ENCODE assay signal across 1 cellular context in the genomic region with DNA sequence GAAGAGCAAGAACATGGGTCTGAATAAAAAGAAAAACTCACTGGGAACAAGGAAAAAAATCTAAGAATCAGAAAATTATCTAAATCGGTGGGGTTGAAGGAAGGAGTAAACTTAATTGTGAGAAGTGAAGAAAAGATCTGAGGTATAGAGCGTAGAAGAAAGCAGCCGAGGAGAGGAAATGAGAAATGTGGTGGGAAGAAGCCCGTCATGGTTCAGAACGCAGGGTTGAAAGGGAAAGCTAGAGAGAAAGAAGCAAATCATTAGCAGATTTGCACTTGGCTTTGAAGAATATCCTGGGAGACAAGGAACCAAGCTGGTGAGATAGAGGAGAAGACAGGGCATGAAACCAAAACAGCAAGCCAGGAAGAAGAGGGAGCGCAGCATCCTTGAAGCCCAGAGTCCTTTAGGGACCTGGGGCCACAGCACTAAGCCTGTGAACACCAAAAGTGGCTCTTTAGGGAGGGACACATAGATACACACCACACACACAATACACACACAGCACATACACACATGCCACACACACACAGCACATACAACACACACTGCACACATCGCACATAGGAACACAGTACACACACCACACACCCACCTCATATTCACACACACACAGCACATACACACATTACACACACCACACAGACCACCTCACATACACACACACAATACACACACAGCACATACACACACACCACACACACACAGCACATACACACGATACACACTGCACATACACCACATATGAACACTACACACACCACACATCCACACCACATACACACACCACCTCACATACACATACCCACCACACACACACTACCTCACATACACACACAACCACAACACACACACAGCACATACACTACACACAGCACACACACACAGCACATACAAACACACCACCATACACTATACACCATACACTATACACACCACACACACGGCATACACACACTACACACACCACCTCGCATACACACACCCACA.
TF ChIP-seq lines count a peak whose summit lies in the region.

No MANE protein-coding gene starts in this region.

TF ChIP-seq in H1, 55 proteins besides CTCF, POLR2A, EP300 and RAD21:
- TF ChIP-seq SP2 (IDR thresholded peaks at IDR 0.05; ENCODE audit: low read length) = no peak
